In genomic region chr15:68200016-68200861, GRCh38 we compare ENCODE assay signal across 1 cellular context.
TF ChIP-seq lines count a peak whose summit lies in the region.

No MANE protein-coding gene starts in this region.

TF ChIP-seq in GM23338, 12 proteins besides CTCF, POLR2A, EP300 and RAD21 (continued from another document):
- no peak for TF ChIP-seq JUNB (IDR thresholded peaks at IDR 0.05; ENCODE audit: unreplicated experiment)
- TF ChIP-seq REST (IDR thresholded peaks at IDR 0.05; ENCODE audit: unreplicated experiment): no peak
- no peak for TF ChIP-seq EZH2 (IDR thresholded peaks at IDR 0.05; ENCODE audit: low read depth, unreplicated experiment)
- no peak for TF ChIP-seq CREB1 (CRISPR knock-in tag; IDR thresholded peaks at IDR 0.05; ENCODE audit: low read depth)
